1 cellular context compared by ENCODE assay signal in genomic region chr4:35793045-35793722, GRCh38.
TF ChIP-seq lines count a peak whose summit lies in the region.

No MANE protein-coding gene starts in this region.

TF ChIP-seq in SK-N-SH, 30 proteins besides CTCF, POLR2A, EP300 and RAD21 (continued from another document):
- TF ChIP-seq TAF1 (IDR thresholded peaks at IDR 0.05; ENCODE audit: borderline replicate concordance, low read depth, low read length) (no peak), FOXJ3 (CRISPR knock-in tag; IDR thresholded peaks at IDR 0.05) (no peak), TEAD4 (IDR thresholded peaks at IDR 0.05; ENCODE audit: borderline replicate concordance, insufficient read depth) (peak; percentile 73; the same call in 1 of the 2 replicates), JUND (IDR thresholded peaks at IDR 0.05) (peak; percentile 15; the same call in 1 of the 2 replicates), RXRA (IDR thresholded peaks at IDR 0.05; ENCODE audit: borderline replicate concordance, low read depth) (no peak)
- TF ChIP-seq, protein P1, sequence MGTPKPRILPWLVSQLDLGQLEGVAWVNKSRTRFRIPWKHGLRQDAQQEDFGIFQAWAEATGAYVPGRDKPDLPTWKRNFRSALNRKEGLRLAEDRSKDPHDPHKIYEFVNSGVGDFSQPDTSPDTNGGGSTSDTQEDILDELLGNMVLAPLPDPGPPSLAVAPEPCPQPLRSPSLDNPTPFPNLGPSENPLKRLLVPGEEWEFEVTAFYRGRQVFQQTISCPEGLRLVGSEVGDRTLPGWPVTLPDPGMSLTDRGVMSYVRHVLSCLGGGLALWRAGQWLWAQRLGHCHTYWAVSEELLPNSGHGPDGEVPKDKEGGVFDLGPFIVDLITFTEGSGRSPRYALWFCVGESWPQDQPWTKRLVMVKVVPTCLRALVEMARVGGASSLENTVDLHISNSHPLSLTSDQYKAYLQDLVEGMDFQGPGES (IDR thresholded peaks at IDR 0.05; ENCODE audit: low read depth, low read length) = no peak
